ENCODE assay signal across 31 cellular contexts in the genomic region with DNA sequence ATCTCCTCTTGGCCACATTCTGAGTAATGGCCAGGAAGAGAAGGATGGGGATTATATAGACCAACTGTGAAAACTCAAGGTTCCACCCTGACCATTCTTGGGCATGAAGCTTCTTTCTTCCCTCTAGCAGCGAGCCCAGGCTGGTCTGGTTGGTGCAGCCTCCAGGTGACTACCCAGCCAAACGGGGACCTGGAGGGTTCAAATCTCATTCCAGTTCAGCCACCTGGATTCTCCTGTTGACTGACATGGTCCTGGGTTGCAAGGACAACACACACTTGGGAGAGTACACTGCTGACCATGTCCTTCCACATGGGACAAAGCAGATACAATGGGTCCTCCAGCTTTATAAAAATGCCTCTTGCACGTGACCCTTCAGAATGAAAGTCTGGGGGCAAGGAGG.
"Had no signal": no experiment of that assay in that cellular context is flagged by ENCODE, and none has a peak within 500 bp of the region (broad histone marks: within the 10 kb centered on the region; RNA-seq: fewer than 3 reads in every experiment).

No MANE protein-coding gene starts in this region.

- H3K27ac Mint-ChIP-seq: activated CD4-positive, alpha-beta memory T cell treated with anti-CD3 and anti-CD28 coated beads for 36 hours; activated CD4-positive, alpha-beta T cell treated with anti-CD3 and anti-CD28 coated beads for 36 hours; activated CD4-positive, alpha-beta T cell treated with anti-CD3 and anti-CD28 coated beads, Interleukin-2, amount 10 ng/mL, durations not matched to agents 24 days and 14 days; activated CD8-positive, alpha-beta memory T cell treated with anti-CD3 and anti-CD28 coated beads, Interleukin-2, amount 10 ng/mL, durations not matched to agents 7 days and 5 days; activated CD8-positive, alpha-beta T cell treated with anti-CD3 and anti-CD28 coated beads, Interleukin-2, amount 10 ng/mL, durations not matched to agents 7 days and 5 days; activated naive CD8-positive, alpha-beta T cell; activated T-helper 1 cell treated with anti-CD3 and anti-CD28 coated beads, Interleukin-12 subunit alpha, Interleukin-12 subunit beta, Interleukin-2, Interleukin-4 antibody, amounts not matched to agents 30 ng/mL and 10 ng/mL and 1 ng/mL, durations not matched to agents 14 hours and 24 hours and 36 hours; activated T-helper 2 cell treated with anti-CD3 and anti-CD28 coated beads, Interferon-gamma antibody, Interleukin-2, Interleukin-4, amounts not matched to agents 10 μg/mL and 5 μg/mL and 100 μg/mL, durations not matched to agents 14 hours and 24 hours and 36 hours; dendritic cell treated with granulocyte-macrophage colony-stimulating factor and Interleukin-4, amounts not matched to agents 40 ng/mL and 50 ng/mL, for 4 days; endodermal cell had no signal

- H3K27me3 Mint-ChIP-seq: activated CD8-positive, alpha-beta memory T cell treated with anti-CD3 and anti-CD28 coated beads, Interleukin-2, amount 10 ng/mL, durations not matched to agents 7 days and 5 days; activated naive CD8-positive, alpha-beta T cell had no signal

- H3K27ac ChIP-seq: brain microvascular endothelial cell, colonic mucosa, dorsolateral prefrontal cortex had no signal

- H3K4me3 Mint-ChIP-seq: activated CD4-positive, alpha-beta memory T cell treated with anti-CD3 and anti-CD28 coated beads for 36 hours; activated CD4-positive, alpha-beta T cell treated with anti-CD3 and anti-CD28 coated beads for 36 hours; activated CD4-positive, alpha-beta T cell treated with anti-CD3 and anti-CD28 coated beads, Interleukin-2, amount 10 ng/mL, durations not matched to agents 24 days and 14 days; activated CD8-positive, alpha-beta memory T cell treated with anti-CD3 and anti-CD28 coated beads, Interleukin-2, amount 10 ng/mL, durations not matched to agents 7 days and 5 days; activated CD8-positive, alpha-beta T cell treated with anti-CD3 and anti-CD28 coated beads, Interleukin-2, amount 10 ng/mL, durations not matched to agents 7 days and 5 days; activated naive CD8-positive, alpha-beta T cell; activated T-helper 1 cell treated with anti-CD3 and anti-CD28 coated beads, Interleukin-12 subunit alpha, Interleukin-12 subunit beta, Interleukin-2, Interleukin-4 antibody, amounts not matched to agents 30 ng/mL and 10 ng/mL and 1 ng/mL, durations not matched to agents 14 hours and 24 hours and 36 hours; dendritic cell treated with granulocyte-macrophage colony-stimulating factor and Interleukin-4, amounts not matched to agents 40 ng/mL and 50 ng/mL, for 4 days; endodermal cell had no signal

- FAIRE-seq: astrocyte, bronchial epithelial cell, frontal cortex had no signal

- H3K4me3 ChIP-seq: colonic mucosa, dorsolateral prefrontal cortex had no signal

- H3K27me3 ChIP-seq: brain microvascular endothelial cell, colonic mucosa, dorsolateral prefrontal cortex had no signal

- H3K4me1 Mint-ChIP-seq: activated CD4-positive, alpha-beta T cell treated with anti-CD3 and anti-CD28 coated beads for 36 hours; activated CD4-positive, alpha-beta T cell treated with anti-CD3 and anti-CD28 coated beads, Interleukin-2, amount 10 ng/mL, durations not matched to agents 24 days and 14 days; activated CD8-positive, alpha-beta memory T cell treated with anti-CD3 and anti-CD28 coated beads, Interleukin-2, amount 10 ng/mL, durations not matched to agents 7 days and 5 days had no signal

- H3K9me3 ChIP-seq: colonic mucosa had no signal

- DNase-seq: activated CD4-positive, alpha-beta memory T cell treated with anti-CD3 and anti-CD28 coated beads for 36 hours; activated CD4-positive, alpha-beta T cell treated with anti-CD3 and anti-CD28 coated beads for 36 hours; activated CD4-positive, alpha-beta T cell treated with anti-CD3 and anti-CD28 coated beads, Interleukin-2, amount 10 ng/mL, durations not matched to agents 24 days and 14 days; activated CD4-positive, CD25-positive, alpha-beta regulatory T cell; activated CD4-positive, CD25-positive, alpha-beta regulatory T cell treated with anti-CD3 and anti-CD28 coated beads, Interleukin-2, amount 50 U/mL, for 72 hours; activated CD8-positive, alpha-beta memory T cell treated with anti-CD3 and anti-CD28 coated beads, Interleukin-2, amount 10 ng/mL, durations not matched to agents 7 days and 5 days; activated CD8-positive, alpha-beta memory T cell treated with anti-CD3 and anti-CD28 coated beads, Interleukin-2, amount 50 U/mL, for 4 hours; activated CD8-positive, alpha-beta T cell treated with anti-CD3 and anti-CD28 coated beads, Interleukin-2, amount 10 ng/mL, durations not matched to agents 7 days and 5 days; activated gamma-delta T cell treated with Interleukin-2 at 50 U/mL for 16 hours; activated naive CD4-positive, alpha-beta T cell treated with anti-CD3 and anti-CD28 coated beads, Interleukin-2, amount 50 U/mL, for 16 hours; activated naive CD4-positive, alpha-beta T cell treated with Interleukin-2 at 50 U/mL for 16 hours; activated T-cell treated with anti-CD3 and anti-CD28 coated beads, Interleukin-2, amount 50 U/mL, for 1 hour; activated T-cell treated with anti-CD3 and anti-CD28 coated beads, Interleukin-2, amount 50 U/mL, for 48 hours; amniotic stem cell; anterior cingulate cortex; brain microvascular endothelial cell; caudate nucleus; colonic mucosa; effector memory CD4-positive, alpha-beta T cell; endodermal cell; foreskin fibroblast; T-helper 2 cell had no signal

- H3K36me3 ChIP-seq: brain microvascular endothelial cell, colonic mucosa had no signal

- H3K36me3 Mint-ChIP-seq: activated CD4-positive, alpha-beta memory T cell treated with anti-CD3 and anti-CD28 coated beads for 36 hours; activated CD8-positive, alpha-beta memory T cell treated with anti-CD3 and anti-CD28 coated beads, Interleukin-2, amount 10 ng/mL, durations not matched to agents 7 days and 5 days; activated naive CD8-positive, alpha-beta T cell had no signal

- H3K4me1 ChIP-seq: colonic mucosa had no signal

- ATAC-seq: activated CD4-positive, alpha-beta T cell treated with anti-CD3 and anti-CD28 coated beads for 36 hours; activated CD8-positive, alpha-beta memory T cell treated with anti-CD3 and anti-CD28 coated beads, Interleukin-2, amount 10 ng/mL, durations not matched to agents 7 days and 5 days; activated CD8-positive, alpha-beta T cell treated with anti-CD3 and anti-CD28 coated beads, Interleukin-2, amount 10 ng/mL, durations not matched to agents 7 days and 5 days; esophagus mucosa had no signal

- H3K9me3 Mint-ChIP-seq: activated CD4-positive, alpha-beta memory T cell treated with anti-CD3 and anti-CD28 coated beads for 36 hours; activated CD4-positive, alpha-beta T cell treated with anti-CD3 and anti-CD28 coated beads, Interleukin-2, amount 10 ng/mL, durations not matched to agents 24 days and 14 days; activated T-helper 1 cell treated with anti-CD3 and anti-CD28 coated beads, Interleukin-12 subunit alpha, Interleukin-12 subunit beta, Interleukin-2, Interleukin-4 antibody, amounts not matched to agents 30 ng/mL and 10 ng/mL and 1 ng/mL, durations not matched to agents 14 hours and 24 hours and 36 hours; activated T-helper 2 cell treated with anti-CD3 and anti-CD28 coated beads, Interferon-gamma antibody, Interleukin-2, Interleukin-4, amounts not matched to agents 10 μg/mL and 5 μg/mL and 100 μg/mL, durations not matched to agents 14 hours and 24 hours and 36 hours; dendritic cell treated with granulocyte-macrophage colony-stimulating factor and Interleukin-4, amounts not matched to agents 40 ng/mL and 50 ng/mL, for 4 days; endodermal cell had no signal
